Comparison of ENCODE assay signal across 8 cellular contexts in genomic region chr17:36600477-36600876, GRCh38. TPM values are rescaled to one million over a fixed set of nuclear protein-coding genes. Genes with fewer than 3 reads are reported as not detected.
DNase-seq lines count a peak whose midpoint lies in the region; ATAC-seq and TF ChIP-seq lines count a peak whose summit lies in the region.

No MANE protein-coding gene starts in this region.

- peak overlapping the region; percentile 87 for H3K27ac Mint-ChIP-seq in activated CD8-positive, alpha-beta memory T cell treated with anti-CD3 and anti-CD28 coated beads, Interleukin-2, amount 10 ng/mL, durations not matched to agents 7 days and 5 days
- H3K27ac Mint-ChIP-seq in activated CD8-positive, alpha-beta T cell treated with anti-CD3 and anti-CD28 coated beads for 36 hours = peak overlapping the region; percentile 87

- H3K27me3 ChIP-seq in iPS-20b (ENCODE audit: insufficient read depth, low read length) (peaks cover 8% of the 10 kb centered on the region; the same call in 1 of the 2 replicates), suprapubic skin (no peaks in the 10 kb centered on the region)

- no peak for TF ChIP-seq CTCF in activated CD8-positive, alpha-beta T cell treated with anti-CD3 and anti-CD28 coated beads for 36 hours (IDR thresholded peaks at IDR 0.05)
- no peak for TF ChIP-seq CTCF in suprapubic skin (IDR thresholded peaks at IDR 0.05)
- no peak for TF ChIP-seq CTCF in omental fat pad (IDR thresholded peaks at IDR 0.05)

- no peaks in the 10 kb centered on the region for H3K27me3 Mint-ChIP-seq in activated CD8-positive, alpha-beta memory T cell treated with anti-CD3 and anti-CD28 coated beads, Interleukin-2, amount 10 ng/mL, durations not matched to agents 7 days and 5 days
- no peaks in the 10 kb centered on the region for H3K27me3 Mint-ChIP-seq in activated CD8-positive, alpha-beta T cell treated with anti-CD3 and anti-CD28 coated beads for 36 hours

- POLR2A ChIA-PET in activated CD8-positive, alpha-beta T cell treated with anti-CD3 and anti-CD28 coated beads for 36 hours (lab: Charles Lee) = interaction anchor here (1.2 to 3.7 kb wide), 3 partner anchors 7 to 60 kb away, joined by 3 to 21 read pairs (median 4); partner anchors contain the start of gene DHRS11

- TF ChIP-seq POLR2A in suprapubic skin (IDR thresholded peaks at IDR 0.05) = no peak

- no peaks in the 10 kb centered on the region for H3K9me3 Mint-ChIP-seq in activated CD8-positive, alpha-beta memory T cell treated with anti-CD3 and anti-CD28 coated beads, Interleukin-2, amount 10 ng/mL, durations not matched to agents 7 days and 5 days (ENCODE audit: low read depth)
- no peaks in the 10 kb centered on the region for H3K9me3 Mint-ChIP-seq in activated CD8-positive, alpha-beta T cell treated with anti-CD3 and anti-CD28 coated beads for 36 hours

- H3K9ac ChIP-seq in iPS-20b (ENCODE audit: low read depth, low read length) = peak overlapping the region; percentile 89; the same call in 1 of the 2 replicates

- DNase-seq in activated CD8-positive, alpha-beta memory T cell treated with anti-CD3 and anti-CD28 coated beads, Interleukin-2, amount 10 ng/mL, durations not matched to agents 7 days and 5 days = no peak
- DNase-seq in activated CD8-positive, alpha-beta memory T cell treated with anti-CD3 and anti-CD28 coated beads, Interleukin-2, amount 50 U/mL, for 4 hours = no peak
- DNase-seq in activated CD8-positive, alpha-beta T cell treated with anti-CD3 and anti-CD28 coated beads for 36 hours = no peak
- DNase-seq in suprapubic skin (ENCODE audit: low spot score in 2 of 2) = no peak
- no peak for DNase-seq in 8988T
- DNase-seq in stimulated activated CD4-positive, alpha-beta T cell treated with anti-CD3 and anti-CD28 coated beads, Interleukin-2, amount 100 ng/mL, for 48 hours = no peak
- DNase-seq in omental fat pad (ENCODE audit: low spot score) = no peak

- CTCF ChIA-PET in activated CD8-positive, alpha-beta memory T cell treated with anti-CD3 and anti-CD28 coated beads, Interleukin-2, amount 10 ng/mL, durations not matched to agents 7 days and 5 days (lab: Charles Lee) = interaction anchor here (1.5 to 5.1 kb wide), 5 partner anchors 9 to 773 kb away, joined by 6 to 65 read pairs (median 42); partner anchors contain the start of genes DHRS11, MYO19 and PIGW
- CTCF ChIA-PET in activated CD8-positive, alpha-beta T cell treated with anti-CD3 and anti-CD28 coated beads for 36 hours (lab: Charles Lee) = interaction anchor here (2.2 to 5.0 kb wide), 4 partner anchors 9 to 447 kb away, joined by 5 to 45 read pairs (median 27); partner anchors contain the start of gene DHRS11

- no peak for ATAC-seq in activated CD8-positive, alpha-beta memory T cell treated with anti-CD3 and anti-CD28 coated beads, Interleukin-2, amount 10 ng/mL, durations not matched to agents 7 days and 5 days
- ATAC-seq in activated CD8-positive, alpha-beta T cell treated with anti-CD3 and anti-CD28 coated beads for 36 hours = no peak
- no peak for ATAC-seq in omental fat pad (ENCODE audit: low FRiP score)

- 70% methylated on average over 3 of the region's 3 CpGs for WGBS in suprapubic skin

- H3K9me3 ChIP-seq in iPS-20b (ENCODE audit: insufficient read depth, low read depth, low read length) (no peaks in the 10 kb centered on the region), suprapubic skin (no peaks in the 10 kb centered on the region)

- peaks cover 33% of the 10 kb centered on the region for H3K4me1 Mint-ChIP-seq in activated CD8-positive, alpha-beta memory T cell treated with anti-CD3 and anti-CD28 coated beads, Interleukin-2, amount 10 ng/mL, durations not matched to agents 7 days and 5 days
- H3K4me1 Mint-ChIP-seq in activated CD8-positive, alpha-beta T cell treated with anti-CD3 and anti-CD28 coated beads for 36 hours (ENCODE audit: low read depth) = peaks cover 29% of the 10 kb centered on the region

- H3K36me3 ChIP-seq in iPS-20b (ENCODE audit: insufficient read depth, low read depth, low read length) (peaks cover 41% of the 10 kb centered on the region), suprapubic skin (no peaks in the 10 kb centered on the region)

- H3K4me3 ChIP-seq in iPS-20b (ENCODE audit: low read length) = peak overlapping the region; percentile 90; the same call in 1 of the 2 replicates
- peak overlapping the region; percentile 76 for H3K4me3 ChIP-seq in suprapubic skin

- peak overlapping the region; percentile 60 for H3K27ac ChIP-seq in iPS-20b (ENCODE audit: low read length)
- no peak overlapping the region for H3K27ac ChIP-seq in suprapubic skin

- H3K4me1 ChIP-seq in iPS-20b (ENCODE audit: insufficient read depth, low read length) = peaks cover 13% of the 10 kb centered on the region; the same call in 1 of the 2 replicates
- H3K4me1 ChIP-seq in suprapubic skin = peaks cover 26% of the 10 kb centered on the region

- intact Hi-C loops in activated CD8-positive, alpha-beta T cell treated with anti-CD3 and anti-CD28 coated beads for 36 hours (cut with micrococcal nuclease) = no loop called here

- no peak for TF ChIP-seq EP300 in suprapubic skin (IDR thresholded peaks at IDR 0.05)

- H3K4me3 Mint-ChIP-seq in activated CD8-positive, alpha-beta memory T cell treated with anti-CD3 and anti-CD28 coated beads, Interleukin-2, amount 10 ng/mL, durations not matched to agents 7 days and 5 days = peak overlapping the region; percentile 85
- peak overlapping the region; percentile 91 for H3K4me3 Mint-ChIP-seq in activated CD8-positive, alpha-beta T cell treated with anti-CD3 and anti-CD28 coated beads for 36 hours

- peaks cover 2% of the 10 kb centered on the region for H3K36me3 Mint-ChIP-seq in activated CD8-positive, alpha-beta memory T cell treated with anti-CD3 and anti-CD28 coated beads, Interleukin-2, amount 10 ng/mL, durations not matched to agents 7 days and 5 days
- H3K36me3 Mint-ChIP-seq in activated CD8-positive, alpha-beta T cell treated with anti-CD3 and anti-CD28 coated beads for 36 hours (ENCODE audit: low read depth) = peaks cover 21% of the 10 kb centered on the region

RNA-seq across cellular contexts. Expression of gene MRM1, which starts 0.9 kb away (rescaled TPM):
- total RNA-seq in activated CD8-positive, alpha-beta memory T cell treated with anti-CD3 and anti-CD28 coated beads, Interleukin-2, amount 10 ng/mL, durations not matched to agents 7 days and 5 days = 10 to 100 TPM; 13.6 to 17.0 TPM
- 10 to 100 TPM; 24.5 to 27.4 TPM for total RNA-seq in activated CD8-positive, alpha-beta T cell treated with anti-CD3 and anti-CD28 coated beads for 36 hours
- total RNA-seq in suprapubic skin (1 to 10 TPM; 3.5 to 6.6 (median 4.7) TPM), omental fat pad (1 to 10 TPM; 5.3 to 8.2 (median 5.6) TPM)

RNA-seq across cellular contexts. Expression of gene DHRS11, which starts 8.8 kb away (rescaled TPM):
- 1 to 10 TPM; 4.5 to 8.0 TPM for total RNA-seq in activated CD8-positive, alpha-beta memory T cell treated with anti-CD3 and anti-CD28 coated beads, Interleukin-2, amount 10 ng/mL, durations not matched to agents 7 days and 5 days
- 1 to 10 TPM; 8.6 to 9.2 TPM for total RNA-seq in activated CD8-positive, alpha-beta T cell treated with anti-CD3 and anti-CD28 coated beads for 36 hours
- total RNA-seq in suprapubic skin (10 to 100 TPM; 10.5 to 19.7 (median 16.9) TPM), omental fat pad (10 to 100 TPM in 2 of 4 donors, 1 to 10 TPM in 2; 5.6 to 19.8 (median 11.1) TPM)

RNA-seq across cellular contexts. Expression of gene GGNBP2, which starts 55.8 kb away (rescaled TPM):
- total RNA-seq in activated CD8-positive, alpha-beta memory T cell treated with anti-CD3 and anti-CD28 coated beads, Interleukin-2, amount 10 ng/mL, durations not matched to agents 7 days and 5 days = 100 to 1,000 TPM in 1 of 2 experiments, 10 to 100 TPM in 1; 96.5 to 113 TPM
- 10 to 100 TPM; 82.9 to 87.4 TPM for total RNA-seq in activated CD8-positive, alpha-beta T cell treated with anti-CD3 and anti-CD28 coated beads for 36 hours
- total RNA-seq in suprapubic skin (10 to 100 TPM; 49.4 to 84.1 (median 57.1) TPM), omental fat pad (10 to 100 TPM; 54.3 to 80.9 (median 63.1) TPM)
